ENCODE assay signal across 24 cellular contexts in the genomic region with DNA sequence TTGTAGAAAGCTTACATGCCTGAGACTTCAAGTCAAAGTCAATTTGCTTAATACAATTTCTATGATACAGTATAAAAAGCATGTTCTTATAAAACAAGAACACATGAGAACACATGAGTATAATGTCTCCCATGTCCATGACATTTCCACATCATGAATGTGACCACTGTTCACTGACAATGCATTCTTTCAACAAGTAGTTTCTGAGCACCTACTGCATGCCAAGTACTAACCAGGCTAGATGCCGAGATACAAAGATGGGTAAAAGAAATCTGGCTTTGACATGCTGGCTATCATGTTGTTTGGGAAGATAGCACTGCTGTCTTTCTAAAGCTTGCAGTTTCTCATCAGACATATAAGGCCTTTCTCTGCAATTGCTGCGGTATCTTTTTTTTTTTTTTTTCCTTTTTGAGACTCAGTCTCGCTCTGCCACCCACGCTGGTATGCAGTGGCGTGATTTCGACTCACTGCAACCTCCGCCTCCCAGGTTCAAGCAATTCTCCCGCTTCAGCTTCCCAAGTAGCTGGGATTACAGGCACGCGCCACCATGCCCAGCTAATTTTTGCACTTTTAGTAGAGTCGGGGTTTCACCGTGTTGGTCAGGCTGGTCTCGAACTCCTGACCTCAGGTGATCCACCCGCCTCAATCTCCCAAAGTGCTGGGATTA.
DNase-seq lines count a peak whose midpoint lies in the region; ATAC-seq, FAIRE-seq and TF ChIP-seq lines count a peak whose summit lies in the region.
"Had no signal": no experiment of that assay in that cellular context is flagged by ENCODE, and none has a peak within 500 bp of the region (broad histone marks: within the 10 kb centered on the region; RNA-seq: fewer than 3 reads in every experiment).

No MANE protein-coding gene starts in this region.

- no peak for DNase-seq in IMR-90
- DNase-seq in GM12878 (ENCODE audit: low read depth, low spot score): no peak
- DNase-seq in osteocyte (ENCODE audit: extremely low spot score, unreplicated experiment): no peak
- no peak for DNase-seq in A673 (ENCODE audit: low spot score)
- no peak for DNase-seq in HuH-7.5 (ENCODE audit: low spot score)
- no peak for DNase-seq in suprapubic skin (ENCODE audit: low spot score in 2 of 2)
- no peak for DNase-seq in DMS114 treated with DMSO at 0.1 percent for 48 hours (lab: John Stamatoyannopoulos, UW; ENCODE audit: unreplicated experiment)
- DNase-seq: activated CD4-positive, alpha-beta memory T cell treated with anti-CD3 and anti-CD28 coated beads, Interleukin-2, amount 10 ng/mL, durations not matched to agents 7 days and 5 days; cerebellar nuclear complex; COR-L47; DMS79; H7; Kasumi-1; left cardiac atrium; mesendoderm; naive thymus-derived CD4-positive, alpha-beta T cell; NCI-H1048; NCI-H187 treated with DMSO at 0.1 percent for 48 hours; ovary; Right ventricle myocardium superior had no signal

- no peak for TF ChIP-seq RAD21 in IMR-90 (IDR thresholded peaks at IDR 0.05; ENCODE audit: low read length)
- TF ChIP-seq RAD21 in GM12878 (IDR thresholded peaks at IDR 0.05; ENCODE audit: insufficient read depth, low read depth, low read length): no peak

- 0 out of 2 replicates have a peak overlapping the region, but pooled peaks have one; percentile 1 for H3K27ac ChIP-seq in ACC112 (ENCODE audit: low read depth, low read length)
- peak overlapping the region; percentile 44; the same call in 1 of the 2 replicates for H3K27ac ChIP-seq in IMR-90 (ENCODE audit: insufficient read depth, low read length)
- peak overlapping the region; percentile 47 for H3K27ac ChIP-seq in GM12878 (ENCODE audit: control insufficient read depth, insufficient read depth)
- H3K27ac ChIP-seq in A673 (ENCODE audit: low read depth, low read length, poor library complexity, severe bottlenecking): no peak overlapping the region
- H3K27ac ChIP-seq in suprapubic skin: no peak overlapping the region
- H3K27ac ChIP-seq: A549, ovary had no signal

- H3K4me2 ChIP-seq in IMR-90 (ENCODE audit: low read depth, low read length) (no peak overlapping the region), GM12878 (ENCODE audit: control insufficient read depth, insufficient read depth) (peak overlapping the region; percentile 49)

- intact Hi-C loops in IMR-90 (cut with micrococcal nuclease) (no loop called here), GM12878 (cut with micrococcal nuclease; ENCODE audit: unreplicated experiment) (loop anchor here (2.0 to 10.0 kb wide), 4 partner anchors 29 to 189 kb away; partner anchors contain the start of gene BEND6), A673 (cut with micrococcal nuclease; ENCODE audit: unreplicated experiment) (loop anchor here (5.0 kb wide), 1 partner anchor 76 kb away; no protein-coding TSS in a partner anchor)

- H3K79me1 ChIP-seq in IMR-90 (ENCODE audit: low read depth in 1 of 2, low read length in 2 of 2): peaks cover 13 to 79% of the 10 kb centered on the region in 2 experiments

- no peak overlapping the region for H3K4me3 ChIP-seq in ACC112 (ENCODE audit: low read depth, low read length)
- H3K4me3 ChIP-seq in IMR-90 (ENCODE audit: insufficient read depth, low read depth, low read length): no peak overlapping the region
- peak overlapping the region; percentile 13; the same call in 1 of the 2 replicates for H3K4me3 ChIP-seq in GM12878
- no peak overlapping the region for H3K4me3 ChIP-seq in A673 (ENCODE audit: low read depth, low read length, poor library complexity, severe bottlenecking)
- no peak overlapping the region for H3K4me3 ChIP-seq in suprapubic skin
- H3K4me3 ChIP-seq: A549, ovary had no signal

- H3K14ac ChIP-seq in IMR-90 (replicated peaks; ENCODE audit: low read depth, low read length): no peak overlapping the region

- H3K4me1 ChIP-seq in ACC112 (ENCODE audit: control insufficient read depth, insufficient read depth, low read length, unreplicated experiment): peaks cover 71% of the 10 kb centered on the region
- H3K4me1 ChIP-seq in IMR-90 (ENCODE audit: control insufficient read depth, insufficient read depth, low read length): peaks cover 20% of the 10 kb centered on the region
- H3K4me1 ChIP-seq in GM12878 (ENCODE audit: control insufficient read depth, insufficient read depth, low read length): peaks cover 81% of the 10 kb centered on the region
- peaks cover 10% of the 10 kb centered on the region for H3K4me1 ChIP-seq in A673 (ENCODE audit: insufficient read depth, low read length, poor library complexity, severe bottlenecking)
- H3K4me1 ChIP-seq in suprapubic skin: peaks cover 6% of the 10 kb centered on the region

- H3K18ac ChIP-seq in IMR-90 (ENCODE audit: low read depth, low read length): peak overlapping the region; percentile 77; the same call in 1 of the 2 replicates

- H2BK15ac ChIP-seq in IMR-90 (ENCODE audit: low read depth, low read length): no peak overlapping the region

- CTCF ChIA-PET in IMR-90 (lab: Yijun Ruan, JAX): no interaction called here
- CTCF ChIA-PET in GM12878 (lab: Yijun Ruan, JAX): interaction anchor here (0.7 to 19.5 kb wide), 22 partner anchors 8 to 224 kb away, joined by 3 to 494 read pairs (median 4); partner anchors contain the start of gene DST
- CTCF ChIA-PET in A673 (lab: Charles Lee): no interaction called here

- ATAC-seq in IMR-90 (ENCODE audit: low read depth) (no peak), GM12878 (no peak)
- ATAC-seq: A549; activated CD4-positive, CD25-positive, alpha-beta regulatory T cell treated with anti-CD3 and anti-CD28 coated beads, Interleukin-2, amount 50 U/mL, for 24 hours; left cardiac atrium; naive thymus-derived CD4-positive, alpha-beta T cell had no signal

- dilution Hi-C loops in IMR-90 (cut with HindIII; ENCODE audit: low sequenced_read_pairs, unreplicated experiment): no loop called here

- H3K36me3 ChIP-seq in ACC112 (ENCODE audit: insufficient read depth, low read length) (no peaks in the 10 kb centered on the region), IMR-90 (ENCODE audit: control insufficient read depth, insufficient read depth, low read length) (no peaks in the 10 kb centered on the region), GM12878 (ENCODE audit: control insufficient read depth in 2 of 2, insufficient read depth in 2 of 2, low read length in 1 of 2) (no peaks in the 10 kb centered on the region; a peak in 1 of 4 replicates), A673 (ENCODE audit: insufficient read depth, low read length, poor library complexity, severe bottlenecking) (no peaks in the 10 kb centered on the region), suprapubic skin (no peaks in the 10 kb centered on the region)
- H3K36me3 ChIP-seq: ovary had no signal

- H3K27me3 Mint-ChIP-seq in osteocyte (ENCODE audit: unreplicated experiment): no peaks in the 10 kb centered on the region
- H3K27me3 Mint-ChIP-seq: activated CD4-positive, alpha-beta memory T cell treated with anti-CD3 and anti-CD28 coated beads, Interleukin-2, amount 10 ng/mL, durations not matched to agents 7 days and 5 days had no signal

- no peak overlapping the region for H4K91ac ChIP-seq in IMR-90 (ENCODE audit: insufficient read depth, low read depth, low read length)

- FAIRE-seq in GM12878 (lab: Jason Lieb, UNC): no peak
- FAIRE-seq: A549 had no signal

- H3K4me3 Mint-ChIP-seq in osteocyte (ENCODE audit: unreplicated experiment): peak overlapping the region; percentile 29
- H3K4me3 Mint-ChIP-seq: activated CD4-positive, alpha-beta memory T cell treated with anti-CD3 and anti-CD28 coated beads, Interleukin-2, amount 10 ng/mL, durations not matched to agents 7 days and 5 days; activated naive CD8-positive, alpha-beta T cell; naive thymus-derived CD4-positive, alpha-beta T cell had no signal

- in situ Hi-C loops in IMR-90 (cut with MboI; ENCODE audit: low sequenced_read_pairs) (no loop called here), GM12878 (cut with MboI) (loop anchor here (5.0 kb wide), 1 partner anchor 76 kb away; no protein-coding TSS in a partner anchor)

- H3K56ac ChIP-seq in IMR-90 (ENCODE audit: extremely low read depth, insufficient read depth, low read length): no peak overlapping the region

- H3K4ac ChIP-seq in IMR-90 (ENCODE audit: low read depth, low read length): no peak overlapping the region

- H2BK120ac ChIP-seq in IMR-90 (ENCODE audit: low read depth, low read length): no peak overlapping the region

- peak overlapping the region; percentile 37; the same call in 1 of the 2 replicates for H2AK5ac ChIP-seq in IMR-90 (ENCODE audit: low read depth, low read length)

- TF ChIP-seq POLR2A in IMR-90 (IDR thresholded peaks at IDR 0.05; ENCODE audit: low read depth, low read length) (no peak), GM12878 (IDR thresholded peaks at IDR 0.05; ENCODE audit: low read depth, low read length) (no peak), suprapubic skin (IDR thresholded peaks at IDR 0.05) (no peak)

- no peak overlapping the region for H3K23ac ChIP-seq in IMR-90 (ENCODE audit: low read depth, low read length)

- H4K20me1 ChIP-seq in IMR-90 (ENCODE audit: insufficient read depth, low read length) (peaks cover 53% of the 10 kb centered on the region; the same call in 1 of the 2 replicates), GM12878 (ENCODE audit: control insufficient read depth, insufficient read depth) (no peaks in the 10 kb centered on the region)

- no peaks in the 10 kb centered on the region for H3K9me3 ChIP-seq in IMR-90 (ENCODE audit: control insufficient read depth, insufficient read depth, low read length)
- H3K9me3 ChIP-seq in GM12878 (replicated peaks; ENCODE audit: control insufficient read depth, insufficient read depth, low read length): no peaks in the 10 kb centered on the region; the same call in 2 of the 3 replicates
- no peaks in the 10 kb centered on the region for H3K9me3 ChIP-seq in A673 (ENCODE audit: low read depth, low read length, poor library complexity, severe bottlenecking)
- no peaks in the 10 kb centered on the region for H3K9me3 ChIP-seq in suprapubic skin
- H3K9me3 ChIP-seq: A549, ovary had no signal

- H4K8ac ChIP-seq in IMR-90 (ENCODE audit: low read depth in 2 of 2, low read length in 2 of 2): no peak overlapping the region

- H3K27me3 ChIP-seq in ACC112 (ENCODE audit: insufficient read depth, low read length): no peaks in the 10 kb centered on the region
- no peaks in the 10 kb centered on the region for H3K27me3 ChIP-seq in IMR-90 (ENCODE audit: control insufficient read depth, insufficient read depth, low read length)
- H3K27me3 ChIP-seq in GM12878 (replicated peaks in 1 of 2; ENCODE audit: control insufficient read depth in 2 of 2, insufficient read depth in 2 of 2, low read length in 1 of 2): no peaks in the 10 kb centered on the region
- no peaks in the 10 kb centered on the region for H3K27me3 ChIP-seq in A673 (replicated peaks; ENCODE audit: insufficient read depth, low read depth, low read length, poor library complexity)
- no peaks in the 10 kb centered on the region for H3K27me3 ChIP-seq in suprapubic skin
- H3K27me3 ChIP-seq: ovary had no signal

- no peak overlapping the region for H2BK5ac ChIP-seq in IMR-90 (ENCODE audit: low read depth, low read length, poor library complexity, severe bottlenecking)

- H3K4me1 Mint-ChIP-seq in osteocyte (ENCODE audit: unreplicated experiment): peaks cover 65% of the 10 kb centered on the region
- H3K4me1 Mint-ChIP-seq: activated CD4-positive, alpha-beta memory T cell treated with anti-CD3 and anti-CD28 coated beads, Interleukin-2, amount 10 ng/mL, durations not matched to agents 7 days and 5 days had no signal

- peaks cover 10% of the 10 kb centered on the region for H3K9me1 ChIP-seq in IMR-90 (ENCODE audit: insufficient read depth, low read length)

- WGBS in IMR-90 (ENCODE audit: extremely low coverage in 2 of 2, insufficient read length in 1 of 2), 2 experiments: 100% methylated on average over 3 of the region's 14 CpGs; no CpG with 5 or more reads in 1 of the 2 experiments
- 46% methylated on average over 9 of the region's 14 CpGs for WGBS in GM12878 (ENCODE audit: insufficient coverage, insufficient replicate concordance, low lambda C conversion rate, missing lambda C conversion rate)
- WGBS in suprapubic skin: 90% methylated on average over 14 of the region's 14 CpGs

- SMC1A ChIA-PET in GM12878 (lab: Charles Lee; ENCODE audit: uncharacterized antibody, unreplicated experiment): interaction anchor here (0.8 to 20.4 kb wide), 20 partner anchors 9 to 171 kb away, joined by 3 to 396 read pairs (median 8); no protein-coding TSS in a partner anchor

- H3K9me3 Mint-ChIP-seq in osteocyte (ENCODE audit: unreplicated experiment): no peaks in the 10 kb centered on the region
- H3K9me3 Mint-ChIP-seq: activated CD4-positive, alpha-beta memory T cell treated with anti-CD3 and anti-CD28 coated beads, Interleukin-2, amount 10 ng/mL, durations not matched to agents 7 days and 5 days had no signal

- BruUV-seq in IMR-90 (replicated peaks; lab: Mats Ljungman, UMichigan) (no TSS peak), GM12878 (replicated peaks; lab: Mats Ljungman, UMichigan) (no TSS peak), A673 (replicated peaks; lab: Mats Ljungman, UMichigan) (no TSS peak)

- no peak overlapping the region for H2AK9ac ChIP-seq in IMR-90 (replicated peaks; ENCODE audit: low read depth, low read length, poor library complexity)

- peak overlapping the region; percentile 86 for H3K27ac Mint-ChIP-seq in osteocyte (ENCODE audit: unreplicated experiment)
- H3K27ac Mint-ChIP-seq: activated CD4-positive, alpha-beta memory T cell treated with anti-CD3 and anti-CD28 coated beads, Interleukin-2, amount 10 ng/mL, durations not matched to agents 7 days and 5 days; activated naive CD8-positive, alpha-beta T cell; naive thymus-derived CD4-positive, alpha-beta T cell had no signal

- H3K79me2 ChIP-seq in ACC112 (ENCODE audit: control insufficient read depth, insufficient read depth, low read length, unreplicated experiment) (peaks cover 95% of the 10 kb centered on the region), GM12878 (ENCODE audit: control insufficient read depth, insufficient read depth, low read length) (peaks cover 84% of the 10 kb centered on the region)

- TF ChIP-seq EP300 in GM12878 (IDR thresholded peaks at IDR 0.05; ENCODE audit: borderline replicate concordance in 1 of 2, control insufficient read depth in 1 of 2, low read depth in 2 of 2, low read length in 2 of 2): no peak
- no peak for TF ChIP-seq EP300 in suprapubic skin (IDR thresholded peaks at IDR 0.05)

- TF ChIP-seq CTCF in IMR-90 (conservative IDR thresholded peaks at IDR 0.05; ENCODE audit: low read depth, low read length) (no peak), GM12878 (IDR thresholded peaks at IDR 0.05 in 2 of 3, conservative IDR thresholded peaks at IDR 0.05 in 1 of 3; ENCODE audit: control insufficient read depth in 2 of 3, extremely low read depth in 1 of 3, insufficient read depth in 1 of 3, low read depth in 3 of 3, low read length in 3 of 3) (no peak), osteocyte (IDR thresholded peaks at IDR 0.05) (no peak), A673 (conservative IDR thresholded peaks at IDR 0.05; ENCODE audit: low read depth, low read length) (no peak), suprapubic skin (IDR thresholded peaks at IDR 0.05) (no peak)

- no peaks in the 10 kb centered on the region for H3K36me3 Mint-ChIP-seq in osteocyte (ENCODE audit: unreplicated experiment)
- H3K36me3 Mint-ChIP-seq: activated naive CD8-positive, alpha-beta T cell; naive thymus-derived CD4-positive, alpha-beta T cell had no signal

- H4K5ac ChIP-seq in IMR-90 (ENCODE audit: low read depth, low read length): peak overlapping the region; percentile 48; the same call in 1 of the 2 replicates

- H3K9ac ChIP-seq in IMR-90 (ENCODE audit: low read depth, low read length) (no peak overlapping the region), GM12878 (ENCODE audit: control insufficient read depth, insufficient read depth, low read length) (no peak overlapping the region)

- RAD21 ChIA-PET in GM12878 (lab: Charles Lee; ENCODE audit: unreplicated experiment): interaction anchor here (0.7 to 15.3 kb wide), 20 partner anchors 8 to 225 kb away, joined by 3 to 450 read pairs (median 10); no protein-coding TSS in a partner anchor

- POLR2A ChIA-PET in IMR-90 (lab: Charles Lee; ENCODE audit: unreplicated experiment) (no interaction called here), GM12878 (lab: Charles Lee) (interaction anchor here (0.8 to 2.9 kb wide), 12 partner anchors 9 to 173 kb away, joined by 3 to 20 read pairs (median 4); no protein-coding TSS in a partner anchor), A673 (lab: Charles Lee; ENCODE audit: low non-redundant PET) (no interaction called here)

- no peak overlapping the region for H2BK20ac ChIP-seq in IMR-90 (ENCODE audit: low read depth, low read length)

- H2AFZ ChIP-seq in ACC112 (ENCODE audit: low read length, unreplicated experiment): no peak overlapping the region
- no peak overlapping the region for H2AFZ ChIP-seq in IMR-90 (replicated peaks; ENCODE audit: low read length, poor library complexity)
- H2AFZ ChIP-seq in GM12878 (ENCODE audit: control insufficient read depth, low read depth, low read length): no peak overlapping the region

Comparison
In these comparisons a context has a peak if more than half of its experiments do, and no peak if none do; other contexts are left out.
1. H3K27ac ChIP-seq: peak in ACC112 (single experiment), IMR-90 (single experiment) and GM12878 (single experiment); none in A673 (single experiment) and suprapubic skin (single experiment).